9 cellular contexts compared by ENCODE assay signal in genomic region chr6:24718449-24719124, GRCh38. TPM values are rescaled to one million over a fixed set of nuclear protein-coding genes. Genes with fewer than 3 reads are reported as not detected.
DNase-seq lines count a peak whose midpoint lies in the region; ATAC-seq, FAIRE-seq and TF ChIP-seq lines count a peak whose summit lies in the region.
"Had no signal": no experiment of that assay in that cellular context is flagged by ENCODE, and none has a peak within 500 bp of the region (broad histone marks: within the 10 kb centered on the region; RNA-seq: fewer than 3 reads in every experiment).

No MANE protein-coding gene starts in this region.

- no peak for ATAC-seq in HG03378 (IDR thresholded peaks at IDR 0.05; ENCODE audit: unreplicated experiment)

- WGBS in testis, 2 donors: 5 to 7% methylated on average over 8 of the region's 8 CpGs

- peaks cover 52% of the 10 kb centered on the region for H3K4me1 Mint-ChIP-seq in activated CD4-positive, alpha-beta T cell treated with anti-CD3 and anti-CD28 coated beads, Interleukin-2, amount 10 ng/mL, durations not matched to agents 24 days and 14 days
- H3K4me1 Mint-ChIP-seq in activated T-helper 2 cell treated with anti-CD3 and anti-CD28 coated beads, Interferon-gamma antibody, Interleukin-2, Interleukin-4, amounts not matched to agents 10 μg/mL and 5 μg/mL and 100 μg/mL, durations not matched to agents 14 hours and 24 hours and 36 hours (ENCODE audit: low read depth): peaks cover 45% of the 10 kb centered on the region

- H3K9ac ChIP-seq in keratinocyte (ENCODE audit: control insufficient read depth, extremely low read depth, insufficient read depth, low read length): peak overlapping the region; percentile 100

- no peaks in the 10 kb centered on the region for H3K9me1 ChIP-seq in keratinocyte (ENCODE audit: control insufficient read depth, extremely low read depth, insufficient read depth, low read length)

- H4K20me1 ChIP-seq in keratinocyte (ENCODE audit: control insufficient read depth, extremely low read depth, insufficient read depth, low read length): peaks cover 13% of the 10 kb centered on the region

- H3K9me3 ChIP-seq in keratinocyte (ENCODE audit: control insufficient read depth, low read depth, low read length) (no peaks in the 10 kb centered on the region), testis (no peaks in the 10 kb centered on the region)

- H3K9me3 Mint-ChIP-seq in activated CD4-positive, alpha-beta T cell treated with anti-CD3 and anti-CD28 coated beads, Interleukin-2, amount 10 ng/mL, durations not matched to agents 24 days and 14 days: no peaks in the 10 kb centered on the region
- no peaks in the 10 kb centered on the region for H3K9me3 Mint-ChIP-seq in activated T-helper 2 cell treated with anti-CD3 and anti-CD28 coated beads, Interferon-gamma antibody, Interleukin-2, Interleukin-4, amounts not matched to agents 10 μg/mL and 5 μg/mL and 100 μg/mL, durations not matched to agents 14 hours and 24 hours and 36 hours

- H3K27ac ChIP-seq in keratinocyte (ENCODE audit: control insufficient read depth, insufficient read depth, low read length) (peak overlapping the region; percentile 100), testis (peak overlapping the region in 1 of 2 donors; percentile 99)

- H3K4me3 Mint-ChIP-seq in activated CD4-positive, alpha-beta T cell treated with anti-CD3 and anti-CD28 coated beads, Interleukin-2, amount 10 ng/mL, durations not matched to agents 24 days and 14 days: peak overlapping the region; percentile 99
- peak overlapping the region; percentile 99 for H3K4me3 Mint-ChIP-seq in activated T-helper 2 cell treated with anti-CD3 and anti-CD28 coated beads, Interferon-gamma antibody, Interleukin-2, Interleukin-4, amounts not matched to agents 10 μg/mL and 5 μg/mL and 100 μg/mL, durations not matched to agents 14 hours and 24 hours and 36 hours (ENCODE audit: low read depth)

- peak overlapping the region; percentile 100 for H3K27ac Mint-ChIP-seq in activated CD4-positive, alpha-beta T cell treated with anti-CD3 and anti-CD28 coated beads, Interleukin-2, amount 10 ng/mL, durations not matched to agents 24 days and 14 days
- H3K27ac Mint-ChIP-seq in activated T-helper 2 cell treated with anti-CD3 and anti-CD28 coated beads, Interferon-gamma antibody, Interleukin-2, Interleukin-4, amounts not matched to agents 10 μg/mL and 5 μg/mL and 100 μg/mL, durations not matched to agents 14 hours and 24 hours and 36 hours: peak overlapping the region; percentile 100

- no peak for DNase-seq in activated CD4-positive, alpha-beta T cell treated with anti-CD3 and anti-CD28 coated beads, Interleukin-2, amount 10 ng/mL, durations not matched to agents 24 days and 14 days
- DNase-seq in activated CD4-positive, alpha-beta T cell treated with anti-CD3 and anti-CD28 coated beads, Interleukin-2, amount 50 U/mL, for 1 hour: no peak
- no peak for DNase-seq in activated T-helper 2 cell treated with anti-CD3 and anti-CD28 coated beads, Interferon-gamma antibody, Interleukin-2, Interleukin-4, amounts not matched to agents 10 μg/mL and 5 μg/mL and 100 μg/mL, durations not matched to agents 14 hours and 24 hours and 36 hours (ENCODE audit: low spot score)
- DNase-seq in keratinocyte (ENCODE audit: low read depth, low spot score): no peak
- no peak for DNase-seq in testis
- DNase-seq in ACHN: no peak
- no peak for DNase-seq in NCI-H2171 (lab: John Stamatoyannopoulos, UW)
- DNase-seq: DMS79 had no signal

- H3K79me2 ChIP-seq in keratinocyte (ENCODE audit: control insufficient read depth, insufficient read depth, low read length): peaks cover 70% of the 10 kb centered on the region

- H3K4me3 ChIP-seq in keratinocyte (ENCODE audit: control insufficient read depth in 2 of 3, extremely low read depth in 1 of 3, insufficient read depth in 2 of 3, low read depth in 1 of 3, low read length in 3 of 3): peak overlapping the region; percentile 80 to 97 (median 95)
- H3K4me3 ChIP-seq in testis: peak overlapping the region; percentile 95 to 99

- FAIRE-seq in keratinocyte (lab: Jason Lieb, UNC): no peak

- in situ Hi-C loops in ACHN (cut with HindIII; ENCODE audit: low pct_ligation_motif_present, low pct_unique_long_range_greater_than_20kb, low sequenced_read_pairs): no loop called here

- H3K36me3 Mint-ChIP-seq in activated CD4-positive, alpha-beta T cell treated with anti-CD3 and anti-CD28 coated beads, Interleukin-2, amount 10 ng/mL, durations not matched to agents 24 days and 14 days (ENCODE audit: low read depth): peaks cover 56% of the 10 kb centered on the region
- H3K36me3 Mint-ChIP-seq in activated T-helper 2 cell treated with anti-CD3 and anti-CD28 coated beads, Interferon-gamma antibody, Interleukin-2, Interleukin-4, amounts not matched to agents 10 μg/mL and 5 μg/mL and 100 μg/mL, durations not matched to agents 14 hours and 24 hours and 36 hours (ENCODE audit: low read depth): peaks cover 66% of the 10 kb centered on the region

- H3K4me1 ChIP-seq in keratinocyte (ENCODE audit: control insufficient read depth, extremely low read depth, insufficient read depth, low read length): peaks cover 22% of the 10 kb centered on the region
- H3K4me1 ChIP-seq in testis: peaks cover 4% of the 10 kb centered on the region

- H3K27me3 Mint-ChIP-seq in activated CD4-positive, alpha-beta T cell treated with anti-CD3 and anti-CD28 coated beads, Interleukin-2, amount 10 ng/mL, durations not matched to agents 24 days and 14 days: no peaks in the 10 kb centered on the region
- H3K27me3 Mint-ChIP-seq in activated T-helper 2 cell treated with anti-CD3 and anti-CD28 coated beads, Interferon-gamma antibody, Interleukin-2, Interleukin-4, amounts not matched to agents 10 μg/mL and 5 μg/mL and 100 μg/mL, durations not matched to agents 14 hours and 24 hours and 36 hours (ENCODE audit: low read depth): no peaks in the 10 kb centered on the region

- H3K4me2 ChIP-seq in keratinocyte (ENCODE audit: control insufficient read depth, extremely low read depth, insufficient read depth, low read depth, low read length): peak overlapping the region; percentile 95

- intact Hi-C loops in activated CD4-positive, alpha-beta T cell treated with anti-CD3 and anti-CD28 coated beads, Interleukin-2, amount 10 ng/mL, durations not matched to agents 24 days and 14 days (cut with micrococcal nuclease): loop anchor here (1.0 kb wide), 1 partner anchor 420 kb away; no protein-coding TSS in a partner anchor
- intact Hi-C loops in activated T-helper 2 cell treated with anti-CD3 and anti-CD28 coated beads, Interferon-gamma antibody, Interleukin-2, Interleukin-4, amounts not matched to agents 10 μg/mL and 5 μg/mL and 100 μg/mL, durations not matched to agents 14 hours and 24 hours and 36 hours (cut with micrococcal nuclease): loop anchor here (2.0 to 10.0 kb wide), 3 partner anchors 48 to 1308 kb away; a partner anchor contains a TSS
- intact Hi-C loops in testis (cut with DNase I; ENCODE audit: low total_unique reads): no loop called here

- dilution Hi-C loops in keratinocyte (cut with MboI; ENCODE audit: extremely low pct_ligation_motif_present, low sequenced_read_pairs): no loop called here

- H3K36me3 ChIP-seq in keratinocyte (ENCODE audit: control insufficient read depth in 2 of 2, extremely low read depth in 1 of 2, insufficient read depth in 2 of 2, low read length in 2 of 2) (peaks cover 9 to 24% of the 10 kb centered on the region in 2 experiments), testis (ENCODE audit: low read depth, missing control alignments) (no peaks in the 10 kb centered on the region)

- H3K27me3 ChIP-seq in keratinocyte (ENCODE audit: control insufficient read depth, extremely low read depth, insufficient read depth, low read length) (no peaks in the 10 kb centered on the region), testis (no peaks in the 10 kb centered on the region)

- H2AFZ ChIP-seq in keratinocyte (ENCODE audit: control insufficient read depth, low read length): no peak overlapping the region

- TF ChIP-seq CTCF in keratinocyte (optimal IDR thresholded peaks at IDR 0.05 in 1 of 3, IDR thresholded peaks at IDR 0.05 in 1 of 3, conservative IDR thresholded peaks at IDR 0.05 in 1 of 3; ENCODE audit: extremely low read depth in 1 of 3, insufficient read depth in 2 of 3, low read length in 3 of 3) (no peak), testis (IDR thresholded peaks at IDR 0.05) (no peak)

- TF ChIP-seq POLR2A in testis (IDR thresholded peaks at IDR 0.05): no peak

RNA-seq across cellular contexts. Expression of gene C6orf62, which starts 0.4 kb away (rescaled TPM):
- total RNA-seq in activated CD4-positive, alpha-beta T cell treated with anti-CD3 and anti-CD28 coated beads, Interleukin-2, amount 10 ng/mL, durations not matched to agents 24 days and 14 days: 113 and 118 TPM in 2 replicates
- 117 and 122 TPM in 2 replicates for total RNA-seq in activated T-helper 2 cell treated with anti-CD3 and anti-CD28 coated beads, Interferon-gamma antibody, Interleukin-2, Interleukin-4, amounts not matched to agents 10 μg/mL and 5 μg/mL and 100 μg/mL, durations not matched to agents 14 hours and 24 hours and 36 hours
- polyA plus RNA-seq in keratinocyte (55.4 to 78.8 TPM (median 77.3 TPM) in 3 replicates), testis (ENCODE audit: insufficient read depth, low read depth, low replicate concordance) (139 TPM)
- 19.2 TPM for polyA plus RNA-seq in keratinocyte (2011; ENCODE audit: low read depth)
- 51.1 and 108 TPM in 2 replicates for polyA plus RNA-seq in keratinocyte (2011; cell fraction: cytosol; rRNA removed)
- 82.0 and 86.5 TPM in 2 replicates for polyA plus RNA-seq in keratinocyte (2011; cell fraction: nucleus; rRNA removed)
- polyA plus RNA-seq in keratinocyte (2012; ENCODE audit: low replicate concordance): 57.1 and 62.6 TPM in 2 replicates
- 38.1 to 103 TPM (median 67.5 TPM) in 3 replicates for polyA minus RNA-seq in keratinocyte
- polyA minus RNA-seq in keratinocyte (2011; cell fraction: cytosol; rRNA and poly(A)+ RNA removed): 70.4 TPM
- polyA minus RNA-seq in keratinocyte (2011; cell fraction: nucleus; rRNA and poly(A)+ RNA removed): 37.9 and 58.5 TPM in 2 replicates
- 100 to 1,000 TPM; 109 to 128 TPM for total RNA-seq in testis

RNA-seq across cellular contexts. Expression of gene ACOT13, which starts 51.7 kb away (rescaled TPM):
- total RNA-seq in activated CD4-positive, alpha-beta T cell treated with anti-CD3 and anti-CD28 coated beads, Interleukin-2, amount 10 ng/mL, durations not matched to agents 24 days and 14 days: 25.3 and 30.0 TPM in 2 replicates
- total RNA-seq in activated T-helper 2 cell treated with anti-CD3 and anti-CD28 coated beads, Interferon-gamma antibody, Interleukin-2, Interleukin-4, amounts not matched to agents 10 μg/mL and 5 μg/mL and 100 μg/mL, durations not matched to agents 14 hours and 24 hours and 36 hours: 30.2 and 36.6 TPM in 2 replicates
- polyA plus RNA-seq in keratinocyte (29.5 to 57.9 TPM (median 41.5 TPM) in 3 replicates), testis (ENCODE audit: insufficient read depth, low read depth, low replicate concordance) (67.7 TPM)
- polyA plus RNA-seq in keratinocyte (2011; ENCODE audit: low read depth): 124 TPM
- polyA plus RNA-seq in keratinocyte (2011; cell fraction: cytosol; rRNA removed): 43.1 and 68.9 TPM in 2 replicates
- 21.8 and 22.7 TPM in 2 replicates for polyA plus RNA-seq in keratinocyte (2011; cell fraction: nucleus; rRNA removed)
- polyA plus RNA-seq in keratinocyte (2012; ENCODE audit: low replicate concordance): 34.7 and 35.6 TPM in 2 replicates
- 4.8 to 18.6 TPM (median 5.2 TPM) in 3 replicates for polyA minus RNA-seq in keratinocyte
- polyA minus RNA-seq in keratinocyte (2011; cell fraction: cytosol; rRNA and poly(A)+ RNA removed): 10.9 TPM
- polyA minus RNA-seq in keratinocyte (2011; cell fraction: nucleus; rRNA and poly(A)+ RNA removed): 1.6 and 1.9 TPM in 2 replicates
- total RNA-seq in testis: 10 to 100 TPM; 15.6 to 19.1 TPM

RNA-seq across cellular contexts. Expression of gene TDP2, which starts 51.9 kb away (rescaled TPM):
- 45.3 and 45.9 TPM in 2 replicates for total RNA-seq in activated CD4-positive, alpha-beta T cell treated with anti-CD3 and anti-CD28 coated beads, Interleukin-2, amount 10 ng/mL, durations not matched to agents 24 days and 14 days
- 45.6 and 47.0 TPM in 2 replicates for total RNA-seq in activated T-helper 2 cell treated with anti-CD3 and anti-CD28 coated beads, Interferon-gamma antibody, Interleukin-2, Interleukin-4, amounts not matched to agents 10 μg/mL and 5 μg/mL and 100 μg/mL, durations not matched to agents 14 hours and 24 hours and 36 hours
- 21.5 to 39.8 TPM (median 24.2 TPM) in 3 replicates for polyA plus RNA-seq in keratinocyte
- polyA plus RNA-seq in keratinocyte (2011; ENCODE audit: low read depth): 25.9 TPM
- polyA plus RNA-seq in keratinocyte (2011; cell fraction: cytosol; rRNA removed): 21.0 and 36.1 TPM in 2 replicates
- 20.8 and 26.0 TPM in 2 replicates for polyA plus RNA-seq in keratinocyte (2011; cell fraction: nucleus; rRNA removed)
- polyA plus RNA-seq in keratinocyte (2012; ENCODE audit: low replicate concordance): 28.0 and 39.3 TPM in 2 replicates
- polyA minus RNA-seq in keratinocyte: 7.0 to 15.9 TPM (median 8.6 TPM) in 3 replicates
- 12.3 TPM for polyA minus RNA-seq in keratinocyte (2011; cell fraction: cytosol; rRNA and poly(A)+ RNA removed)
- polyA minus RNA-seq in keratinocyte (2011; cell fraction: nucleus; rRNA and poly(A)+ RNA removed): 5.4 and 8.6 TPM in 2 replicates
- total RNA-seq in testis: 10 to 100 TPM; 37.2 to 37.4 TPM
- 46.0 TPM for polyA plus RNA-seq in testis (ENCODE audit: insufficient read depth, low read depth, low replicate concordance)

RNA-seq across cellular contexts. Expression of gene GMNN, which starts 56.1 kb away (rescaled TPM):
- total RNA-seq in activated CD4-positive, alpha-beta T cell treated with anti-CD3 and anti-CD28 coated beads, Interleukin-2, amount 10 ng/mL, durations not matched to agents 24 days and 14 days: 71.0 and 76.8 TPM in 2 replicates
- total RNA-seq in activated T-helper 2 cell treated with anti-CD3 and anti-CD28 coated beads, Interferon-gamma antibody, Interleukin-2, Interleukin-4, amounts not matched to agents 10 μg/mL and 5 μg/mL and 100 μg/mL, durations not matched to agents 14 hours and 24 hours and 36 hours: 68.5 and 71.5 TPM in 2 replicates
- polyA plus RNA-seq in keratinocyte (8.5 to 28.4 TPM (median 21.2 TPM) in 3 replicates), testis (ENCODE audit: insufficient read depth, low read depth, low replicate concordance) (67.2 TPM)
- polyA plus RNA-seq in keratinocyte (2011; ENCODE audit: low read depth): 31.4 TPM
- polyA plus RNA-seq in keratinocyte (2011; cell fraction: cytosol; rRNA removed): 9.7 and 14.0 TPM in 2 replicates
- 7.3 and 9.5 TPM in 2 replicates for polyA plus RNA-seq in keratinocyte (2011; cell fraction: nucleus; rRNA removed)
- polyA plus RNA-seq in keratinocyte (2012; ENCODE audit: low replicate concordance): 7.8 and 26.3 TPM in 2 replicates
- polyA minus RNA-seq in keratinocyte: 1.5 to 10.4 TPM (median 8.4 TPM) in 3 replicates
- polyA minus RNA-seq in keratinocyte (2011; cell fraction: cytosol; rRNA and poly(A)+ RNA removed): 7.9 TPM
- polyA minus RNA-seq in keratinocyte (2011; cell fraction: nucleus; rRNA and poly(A)+ RNA removed): 2.8 and 3.8 TPM in 2 replicates
- total RNA-seq in testis: 10 to 100 TPM; 23.8 to 37.4 TPM
